ENCODE assay signal across 19 cellular contexts in the genomic region with DNA sequence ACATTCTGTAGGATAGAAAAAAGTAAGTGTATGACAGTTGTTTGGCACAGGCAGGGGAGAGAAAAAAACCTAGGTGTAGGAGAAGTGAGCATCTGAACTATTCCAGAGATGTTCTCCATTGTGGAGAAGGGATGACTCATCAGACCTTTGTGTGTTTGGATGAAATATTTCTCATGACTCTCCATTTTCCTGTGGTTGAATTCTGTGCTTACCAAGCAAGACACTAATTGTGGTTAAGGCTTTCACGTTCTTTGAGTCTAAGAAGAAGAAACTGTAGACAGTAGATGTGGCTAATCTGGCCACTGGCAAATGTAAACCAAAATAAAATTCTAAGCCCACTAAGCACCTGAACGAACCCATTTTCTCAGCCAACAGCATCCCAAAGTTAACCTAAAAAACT.
DNase-seq lines count a peak whose midpoint lies in the region; ATAC-seq, FAIRE-seq and TF ChIP-seq lines count a peak whose summit lies in the region.
"Had no signal": no experiment of that assay in that cellular context is flagged by ENCODE, and none has a peak within 500 bp of the region (broad histone marks: within the 10 kb centered on the region; RNA-seq: fewer than 3 reads in every experiment).

No MANE protein-coding gene starts in this region.

- peak; percentile 62 for DNase-seq in EL
- DNase-seq in M059J (ENCODE audit: low read depth), result peak; percentile 19
- DNase-seq in epithelial cell of esophagus (ENCODE audit: low read depth), result peak; percentile 36
- peak; percentile 37 for DNase-seq in non-pigmented ciliary epithelial cell (ENCODE audit: low read depth)
- no peak for DNase-seq in left colon
- DNase-seq in HTR-8/SVneo (ENCODE audit: insufficient read length, low spot score), result no peak
- no peak for DNase-seq in HUDEP-2 (lab: John Stamatoyannopoulos, UW; ENCODE audit: unreplicated experiment in 76 of 76)
- no peak for DNase-seq in mesothelial cell of epicardium (ENCODE audit: low spot score in 2 of 2, unreplicated experiment in 2 of 2)
- DNase-seq: NCI-H1436 treated with DMSO at 0.1 percent for 48 hours; NCI-H2227 treated with DMSO at 0.1 percent for 48 hours; NK-92 treated with Interleukin-12 subunit alpha and Interleukin-12 subunit beta, amount 100 ng/mL, for 24 hours; Right ventricle myocardium superior; tibial artery had no signal

- intact Hi-C loops in left colon (cut with DNase I, micrococcal nuclease), result no loop called here

- FAIRE-seq in HTR-8/SVneo (lab: Jason Lieb, UNC), result no peak
- FAIRE-seq: GM12891 had no signal

- no peak for ATAC-seq in left colon

- no peak overlapping the region for H3K4me3 Mint-ChIP-seq in mesothelial cell of epicardium
- H3K4me3 Mint-ChIP-seq: IgD-negative memory B cell; memory B cell; neural crest cell; T-helper 1 cell treated with Interleukin-12 subunit alpha and Interleukin-12 subunit beta and Interleukin-4 antibody, amounts not matched to agents 30 μg/mL and 1 μg/mL, for 36 hours had no signal

- H3K27ac Mint-ChIP-seq in mesothelial cell of epicardium, result no peak overlapping the region
- H3K27ac Mint-ChIP-seq: IgD-negative memory B cell; memory B cell; T-helper 1 cell treated with Interleukin-12 subunit alpha and Interleukin-12 subunit beta and Interleukin-4 antibody, amounts not matched to agents 30 μg/mL and 1 μg/mL, for 36 hours had no signal

- no peaks in the 10 kb centered on the region for H3K36me3 Mint-ChIP-seq in mesothelial cell of epicardium
- H3K36me3 Mint-ChIP-seq: IgD-negative memory B cell, memory B cell had no signal

- no peak overlapping the region for H3K4me3 ChIP-seq in epithelial cell of esophagus (ENCODE audit: low read length)
- H3K4me3 ChIP-seq: HAP-1, tibial artery had no signal

- H3K4me1 Mint-ChIP-seq in mesothelial cell of epicardium, result no peaks in the 10 kb centered on the region
- H3K4me1 Mint-ChIP-seq: IgD-negative memory B cell, memory B cell, neural crest cell had no signal

- H3K27me3 Mint-ChIP-seq in mesothelial cell of epicardium (ENCODE audit: low read depth), result peaks cover under 1% of the 10 kb centered on the region

- TF ChIP-seq CTCF in epithelial cell of esophagus (IDR thresholded peaks at IDR 0.05; ENCODE audit: insufficient read depth, low read depth, low read length, missing control alignments) (no peak), mesothelial cell of epicardium (IDR thresholded peaks at IDR 0.05; ENCODE audit: unreplicated experiment) (no peak)

- peaks cover 30% of the 10 kb centered on the region for H3K9me3 Mint-ChIP-seq in mesothelial cell of epicardium
- H3K9me3 Mint-ChIP-seq: memory B cell; T-helper 1 cell treated with Interleukin-12 subunit alpha and Interleukin-12 subunit beta and Interleukin-4 antibody, amounts not matched to agents 30 μg/mL and 1 μg/mL, for 36 hours had no signal

Comparison
In these comparisons a context has a peak if more than half of its experiments do, and no peak if none do; other contexts are left out.
1. DNase-seq: peak in EL (single experiment), M059J (single experiment), epithelial cell of esophagus (single experiment) and non-pigmented ciliary epithelial cell (single experiment); none in left colon (0 of 2), HTR-8/SVneo (single experiment), HUDEP-2 (0 of 76) and mesothelial cell of epicardium (0 of 2).